20 cellular contexts compared by ENCODE assay signal in the genomic region with DNA sequence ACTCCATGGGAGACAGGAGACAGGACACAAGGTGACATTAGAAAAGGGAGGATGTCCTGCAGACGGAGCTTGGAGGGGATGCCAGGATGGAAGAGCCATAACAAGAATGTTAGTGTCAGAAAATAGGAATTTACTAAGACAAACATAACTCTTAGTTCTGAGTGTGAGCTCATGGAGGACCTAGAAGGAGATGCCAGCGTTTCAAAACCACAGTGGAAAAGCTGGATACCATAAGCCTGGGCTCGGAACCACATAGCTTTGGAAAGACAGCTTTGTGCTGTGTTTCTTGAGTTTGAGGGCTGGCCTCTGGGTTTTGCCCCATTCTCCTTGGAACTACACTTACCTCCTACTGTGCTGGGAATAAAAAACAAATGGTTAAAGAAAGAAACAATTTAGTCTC.
DNase-seq lines count a peak whose midpoint lies in the region; ATAC-seq and TF ChIP-seq lines count a peak whose summit lies in the region.
"Had no signal": no experiment of that assay in that cellular context is flagged by ENCODE, and none has a peak within 500 bp of the region (broad histone marks: within the 10 kb centered on the region; RNA-seq: fewer than 3 reads in every experiment).

No MANE protein-coding gene starts in this region.

- WGBS in ovary, 3 donors: 38 to 64% (median 53%) methylated on average over 3 of the region's 3 CpGs

- no peak overlapping the region for H3K4me3 ChIP-seq in AG04450 (ENCODE audit: low read depth, low read length)
- no peak overlapping the region for H3K4me3 ChIP-seq in astrocyte of the spinal cord (ENCODE audit: low read depth, low read length)
- no peak overlapping the region for H3K4me3 ChIP-seq in ovary
- H3K4me3 ChIP-seq: body of pancreas, coronary artery, mucosa of descending colon, spleen, upper lobe of left lung had no signal

- no peaks in the 10 kb centered on the region for H3K36me3 ChIP-seq in ovary
- H3K36me3 ChIP-seq: spleen, upper lobe of left lung had no signal

- in situ Hi-C loops in astrocyte of the spinal cord (cut with HindIII; ENCODE audit: low sequenced_read_pairs): no loop called here

- no peak for TF ChIP-seq POLR2A in ovary (IDR thresholded peaks at IDR 0.05)

- DNase-seq in AG04450 (ENCODE audit: low read depth, low spot score): peak; percentile 11
- peak; percentile 29 for DNase-seq in HS-27A (ENCODE audit: low read depth)
- peak; percentile 55 for DNase-seq in astrocyte of the spinal cord (ENCODE audit: low read depth, low spot score)
- peak; percentile 19 for DNase-seq in hepatic stellate cell (ENCODE audit: low spot score)
- DNase-seq in ovary: no peak
- no peak for DNase-seq in SIG-M5 treated with dmso at 0.1 percent for 504 hours (lab: John Stamatoyannopoulos, UW; ENCODE audit: unreplicated experiment)
- DNase-seq in NCI-H524 (lab: John Stamatoyannopoulos, UW): no peak
- DNase-seq: 8988T, body of pancreas, C1 segment of cervical spinal cord, DMS 273 treated with DMSO at 0.1 percent for 48 hours, GF-D8, hippocampal formation, mucosa of descending colon, NCI-H69, spleen, upper lobe of left lung had no signal

- no peaks in the 10 kb centered on the region for H3K4me1 ChIP-seq in ovary (ENCODE audit: insufficient read depth)
- H3K4me1 ChIP-seq: body of pancreas, spleen had no signal

- no peak for TF ChIP-seq EP300 in ovary (IDR thresholded peaks at IDR 0.05)

- H3K9me3 ChIP-seq in AG04450 (ENCODE audit: control insufficient read depth, insufficient read depth, low read length): no peaks in the 10 kb centered on the region
- H3K9me3 ChIP-seq in ovary: no peaks in the 10 kb centered on the region
- H3K9me3 ChIP-seq: body of pancreas, mucosa of descending colon, upper lobe of left lung had no signal

- no peaks in the 10 kb centered on the region for H3K27me3 ChIP-seq in AG04450 (ENCODE audit: control insufficient read depth, insufficient read depth, low read length)
- no peaks in the 10 kb centered on the region for H3K27me3 ChIP-seq in ovary
- H3K27me3 ChIP-seq: body of pancreas, spleen, upper lobe of left lung had no signal

- CTCF ChIA-PET in AG04450 (lab: Charles Lee): interaction anchor here (0.7 to 2.0 kb wide), 2 partner anchors 10 to 56 kb away, joined by 3 to 17 read pairs; no protein-coding TSS in a partner anchor

- no peak for ATAC-seq in GM18868 (IDR thresholded peaks at IDR 0.05; ENCODE audit: unreplicated experiment)
- ATAC-seq: activated naive CD4-positive, alpha-beta T cell treated with anti-CD3 and anti-CD28 coated beads, Interleukin-2, amount 50 U/mL, for 72 hours; body of pancreas; mucosa of descending colon had no signal

- TF ChIP-seq CTCF in AG04450 (IDR thresholded peaks at IDR 0.05; ENCODE audit: low read depth, low read length) (no peak), astrocyte of the spinal cord (IDR thresholded peaks at IDR 0.05; ENCODE audit: low read depth, low read length) (no peak), ovary (IDR thresholded peaks at IDR 0.05) (no peak)

- intact Hi-C loops in ovary (cut with DNase I): no loop called here

- no peak overlapping the region for H3K27ac ChIP-seq in AG04450 (ENCODE audit: low read depth, low read length)
- no peak overlapping the region for H3K27ac ChIP-seq in ovary
- H3K27ac ChIP-seq: body of pancreas, coronary artery, spleen, upper lobe of left lung had no signal

- POLR2A ChIA-PET in AG04450 (lab: Yijun Ruan, JAX): no interaction called here

Comparison
In these comparisons a context has a peak if more than half of its experiments do, and no peak if none do; other contexts are left out.
1. DNase-seq: peak in AG04450 (single experiment), HS-27A (single experiment), astrocyte of the spinal cord (single experiment) and hepatic stellate cell (single experiment); none in ovary (0 of 5), SIG-M5 treated with dmso at 0.1 percent for 504 hours (single experiment) and NCI-H524 (0 of 2).